8 cellular contexts compared by ENCODE assay signal in the genomic region with DNA sequence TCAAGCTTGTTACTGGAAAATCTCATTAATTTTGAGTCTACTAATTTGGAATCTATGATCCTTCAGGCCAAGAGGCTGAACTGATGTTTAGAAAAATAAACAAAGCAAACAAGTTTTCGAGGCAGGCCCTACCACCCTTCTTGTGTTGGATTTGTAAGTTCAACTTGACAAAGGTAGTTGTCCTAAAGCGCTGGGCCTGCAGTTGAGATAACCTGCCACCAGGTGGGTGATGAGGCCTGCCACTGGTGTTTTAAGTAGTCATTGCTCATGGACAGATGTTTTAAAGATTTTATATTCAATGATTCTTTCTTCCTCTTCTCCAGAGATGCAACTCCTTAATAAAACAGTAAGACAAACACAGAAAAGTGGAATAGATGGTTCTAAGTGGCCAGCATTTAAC. TPM values are rescaled to one million over a fixed set of nuclear protein-coding genes. Genes with fewer than 3 reads are reported as not detected.
DNase-seq lines count a peak whose midpoint lies in the region; ATAC-seq and TF ChIP-seq lines count a peak whose summit lies in the region.

No MANE protein-coding gene starts in this region.

- ATAC-seq in T-helper 17 cell = peak; percentile 49
- peak; percentile 62 to 67 for ATAC-seq in naive thymus-derived CD8-positive, alpha-beta T cell

- H3K27ac ChIP-seq in breast epithelium = no peak overlapping the region

- H3K36me3 ChIP-seq in breast epithelium = no peaks in the 10 kb centered on the region

- no peaks in the 10 kb centered on the region for H3K27me3 ChIP-seq in breast epithelium

- TF ChIP-seq CTCF in breast epithelium (IDR thresholded peaks at IDR 0.05) = peak in 2 of 3 donors; percentile 46 to 52

- peaks cover 10% of the 10 kb centered on the region for H3K27me3 Mint-ChIP-seq in T-helper 17 cell
- no peaks in the 10 kb centered on the region for H3K27me3 Mint-ChIP-seq in naive thymus-derived CD8-positive, alpha-beta T cell

- intact Hi-C loops in breast epithelium (cut with DNase I; ENCODE audit: low total_unique reads) (no loop called here), posterior cingulate gyrus (cut with DNase I) (no loop called here)

- no peaks in the 10 kb centered on the region for H3K36me3 Mint-ChIP-seq in T-helper 17 cell (ENCODE audit: low read depth)
- no peaks in the 10 kb centered on the region for H3K36me3 Mint-ChIP-seq in naive thymus-derived CD8-positive, alpha-beta T cell

- H3K4me3 ChIP-seq in breast epithelium = no peak overlapping the region

- DNase-seq in SIG-M5 treated with dmso at 0.1 percent for 504 hours (lab: John Stamatoyannopoulos, UW; ENCODE audit: unreplicated experiment) (peak; percentile 33), SIG-M5 (lab: John Stamatoyannopoulos, UW) (no peak), T-helper 17 cell (peak in 1 of 3 donors; percentile 38), breast epithelium (ENCODE audit: low spot score in 2 of 2) (peak in 1 of 2 donors; percentile 52), mucosa of gallbladder (ENCODE audit: low spot score) (no peak), posterior cingulate gyrus (no peak), NCI-H1436 treated with DMSO at 0.1 percent for 48 hours (lab: John Stamatoyannopoulos, UW) (no peak)
- peak in 9 of 10 donors; percentile 24 to 72 (median 36) for DNase-seq in naive thymus-derived CD8-positive, alpha-beta T cell

- H3K4me1 Mint-ChIP-seq in T-helper 17 cell = peaks cover 10% of the 10 kb centered on the region
- H3K4me1 Mint-ChIP-seq in naive thymus-derived CD8-positive, alpha-beta T cell = peaks cover 5 to 21% (median 9%) of the 10 kb centered on the region in 4 donors

- H3K27ac Mint-ChIP-seq in T-helper 17 cell = no peak overlapping the region
- H3K27ac Mint-ChIP-seq in naive thymus-derived CD8-positive, alpha-beta T cell = no peak overlapping the region

- peaks cover 0 to 3% of the 10 kb centered on the region in 2 donors for H3K4me1 ChIP-seq in breast epithelium

- H3K4me3 Mint-ChIP-seq in T-helper 17 cell = no peak overlapping the region
- no peak overlapping the region for H3K4me3 Mint-ChIP-seq in naive thymus-derived CD8-positive, alpha-beta T cell

- no peaks in the 10 kb centered on the region for H3K9me3 Mint-ChIP-seq in naive thymus-derived CD8-positive, alpha-beta T cell

- POLR2A ChIA-PET in naive thymus-derived CD8-positive, alpha-beta T cell (lab: Charles Lee) = no interaction called here

- H3K9me3 ChIP-seq in T-helper 17 cell (ENCODE audit: control insufficient read depth, low read length, poor library complexity, severe bottlenecking) (no peaks in the 10 kb centered on the region), breast epithelium (no peaks in the 10 kb centered on the region)

- TF ChIP-seq POLR2A in breast epithelium (IDR thresholded peaks at IDR 0.05) = no peak

RNA-seq across cellular contexts. Expression of a gene that starts 19.4 kb away (rescaled TPM):
- total RNA-seq in T-helper 17 cell (not detected), breast epithelium (100 to 1,000 TPM in 2 of 3 donors, 10 to 100 TPM in 1; 24.7 to 274 (median 109) TPM), mucosa of gallbladder (37.1 TPM)
- total RNA-seq in naive thymus-derived CD8-positive, alpha-beta T cell = not detected
- polyA plus RNA-seq in naive thymus-derived CD8-positive, alpha-beta T cell = not detected

RNA-seq across cellular contexts. Expression of a gene that starts 24.8 kb away (rescaled TPM):
- total RNA-seq in T-helper 17 cell (1 to 10 TPM; 6.5 to 8.7 TPM), breast epithelium (10 to 100 TPM; 12.3 to 26.3 (median 23.6) TPM), mucosa of gallbladder (49.8 TPM)
- 10 to 100 TPM; 11.7 to 12.6 TPM for total RNA-seq in naive thymus-derived CD8-positive, alpha-beta T cell
- polyA plus RNA-seq in naive thymus-derived CD8-positive, alpha-beta T cell = 1 to 10 TPM; 1.2 to 2.3 (median 2.2) TPM

RNA-seq across cellular contexts. Expression of a gene that starts 38.8 kb away (rescaled TPM):
- total RNA-seq in T-helper 17 cell (not detected), breast epithelium (not detected), mucosa of gallbladder (not detected)
- not detected for total RNA-seq in naive thymus-derived CD8-positive, alpha-beta T cell
- polyA plus RNA-seq in naive thymus-derived CD8-positive, alpha-beta T cell = not detected

Comparison
In these comparisons a context has a peak if more than half of its experiments do, and no peak if none do; other contexts are left out.
1. DNase-seq: peak in SIG-M5 treated with dmso at 0.1 percent for 504 hours (single experiment) and naive thymus-derived CD8-positive, alpha-beta T cell (9 of 10); none in SIG-M5 (single experiment), mucosa of gallbladder (single experiment), posterior cingulate gyrus (0 of 10) and NCI-H1436 treated with DMSO at 0.1 percent for 48 hours (single experiment).
2. RNA of a gene that starts 19.4 kb away (total RNA-seq): 24.7 to 274 TPM in breast epithelium and 37.1 TPM in mucosa of gallbladder (single experiment); not detected in naive thymus-derived CD8-positive, alpha-beta T cell and not detected in T-helper 17 cell; every median in the first group is over 10 times any median in the second.